8 cellular contexts compared by ENCODE assay signal in the genomic region with DNA sequence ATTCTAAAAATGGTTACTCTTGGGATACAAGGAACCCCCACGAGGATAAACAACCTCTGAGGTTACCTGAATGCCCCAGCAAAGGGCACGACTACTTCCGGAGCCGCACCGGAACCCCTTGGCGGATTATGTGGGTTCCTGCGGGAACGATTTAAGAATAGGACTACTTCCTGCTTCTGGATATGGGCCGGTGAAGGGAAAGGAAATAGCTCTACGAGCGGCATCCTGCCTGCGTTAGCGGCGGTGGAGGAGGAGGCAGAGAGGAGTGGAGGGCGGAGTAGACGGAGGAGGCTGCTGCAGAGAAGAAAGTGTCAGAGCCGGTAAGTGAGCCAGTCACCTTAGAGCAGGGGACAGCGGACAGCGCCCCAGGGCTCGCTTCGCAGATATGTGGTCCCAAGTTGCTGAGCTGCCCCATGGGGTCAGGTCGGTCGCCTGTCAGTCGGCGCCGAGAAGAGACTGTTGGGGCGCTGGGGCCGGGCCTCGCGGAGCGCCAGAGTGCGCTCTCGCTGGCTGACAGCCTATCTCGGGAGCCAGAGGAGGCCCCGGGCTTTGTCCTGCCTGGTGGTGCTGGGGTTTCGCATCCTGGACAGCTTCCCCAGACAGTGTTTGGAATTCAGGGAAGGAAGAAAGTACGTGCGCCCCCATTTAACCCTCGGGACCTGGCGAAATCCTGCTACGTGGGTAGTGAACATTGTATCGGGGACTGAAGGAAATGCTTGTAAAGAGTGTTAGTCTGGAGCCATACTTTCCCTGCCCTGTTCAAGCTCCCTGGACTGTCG. TPM values are rescaled to one million over a fixed set of nuclear protein-coding genes. Genes with fewer than 3 reads are reported as not detected.
A peak's percentile ranks its signal among the peaks of the same experiment; 100 is the strongest.
DNase-seq lines count a peak whose midpoint lies in the region; ATAC-seq and TF ChIP-seq lines count a peak whose summit lies in the region.

A gene with protein sequence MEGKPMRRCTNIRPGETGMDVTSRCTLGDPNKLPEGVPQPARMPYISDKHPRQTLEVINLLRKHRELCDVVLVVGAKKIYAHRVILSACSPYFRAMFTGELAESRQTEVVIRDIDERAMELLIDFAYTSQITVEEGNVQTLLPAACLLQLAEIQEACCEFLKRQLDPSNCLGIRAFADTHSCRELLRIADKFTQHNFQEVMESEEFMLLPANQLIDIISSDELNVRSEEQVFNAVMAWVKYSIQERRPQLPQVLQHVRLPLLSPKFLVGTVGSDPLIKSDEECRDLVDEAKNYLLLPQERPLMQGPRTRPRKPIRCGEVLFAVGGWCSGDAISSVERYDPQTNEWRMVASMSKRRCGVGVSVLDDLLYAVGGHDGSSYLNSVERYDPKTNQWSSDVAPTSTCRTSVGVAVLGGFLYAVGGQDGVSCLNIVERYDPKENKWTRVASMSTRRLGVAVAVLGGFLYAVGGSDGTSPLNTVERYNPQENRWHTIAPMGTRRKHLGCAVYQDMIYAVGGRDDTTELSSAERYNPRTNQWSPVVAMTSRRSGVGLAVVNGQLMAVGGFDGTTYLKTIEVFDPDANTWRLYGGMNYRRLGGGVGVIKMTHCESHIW (plus strand): TSS at position 223 of the 779 bp plus-strand sequence. CDS start 1,063 bp downstream, outside the sequence.

- H3K27me3 Mint-ChIP-seq in IgD-negative memory B cell = peaks cover 6% of the 10 kb centered on the region

- H3K4me1 Mint-ChIP-seq in IgD-negative memory B cell = peaks cover 13 to 22% (median 13%) of the 10 kb centered on the region in 3 donors

- H3K36me3 Mint-ChIP-seq in IgD-negative memory B cell = peaks cover 8% of the 10 kb centered on the region

- DNase-seq in DMS153 (lab: John Stamatoyannopoulos, UW) (peak; percentile 91), OCI-M2 (lab: John Stamatoyannopoulos, UW; ENCODE audit: unreplicated experiment) (peak; percentile 34), activated T-cell treated with anti-CD3 and anti-CD28 coated beads for 4 hours (peak; percentile 79), epithelial cell of proximal tubule (ENCODE audit: low read depth) (peak; percentile 75), mucosa of gallbladder (ENCODE audit: low spot score) (peak; percentile 83)
- DNase-seq in stimulated activated CD8-positive, alpha-beta memory T cell treated with anti-CD3 and anti-CD28 coated beads, Interleukin-4, amount 100 ng/mL, for 4 hours (ENCODE audit: low read depth in 2 of 2, low spot score in 1 of 2) = peak; percentile 51 to 69

- H3K9me3 Mint-ChIP-seq in IgD-negative memory B cell = peaks cover 0 to 2% (median 0%) of the 10 kb centered on the region in 3 donors

- H3K4me3 Mint-ChIP-seq in IgD-negative memory B cell = peak within 1 kb of the TSS; percentile 90 to 99 (median 97)

- no peak for TF ChIP-seq CTCF in epithelial cell of proximal tubule (conservative IDR thresholded peaks at IDR 0.05; ENCODE audit: low read depth, low read length)

- H3K27ac Mint-ChIP-seq in IgD-negative memory B cell = peak within 1 kb of the TSS; percentile 66 to 97 (median 93)

- peak within 1 kb of the TSS; percentile 65 for H3K4me3 ChIP-seq in epithelial cell of proximal tubule (ENCODE audit: low read depth, low read length)

- ATAC-seq in GM21529 (IDR thresholded peaks at IDR 0.05; ENCODE audit: unreplicated experiment) = peak; percentile 94

RNA-seq across cellular contexts. Expression of the gene that starts here (rescaled TPM):
- polyA plus RNA-seq in IgD-negative memory B cell = 13.0 TPM
- total RNA-seq in epithelial cell of proximal tubule = 6.7 and 8.2 TPM in 2 replicates
- 19.6 TPM for total RNA-seq in mucosa of gallbladder

Comparison
In these comparisons a context has a peak if more than half of its experiments do, and no peak if none do; other contexts are left out.
1. Peak in every context shown above with its lines: DNase-seq, ATAC-seq and H3K4me3 ChIP-seq.
2. DNase-seq: peak in every context shown above with its lines; median percentile 91 in DMS153; 83 in mucosa of gallbladder; 79 in activated T-cell treated with anti-CD3 and anti-CD28 coated beads for 4 hours; 75 in epithelial cell of proximal tubule; 60 in stimulated activated CD8-positive, alpha-beta memory T cell treated with anti-CD3 and anti-CD28 coated beads, Interleukin-4, amount 100 ng/mL, for 4 hours; 34 in OCI-M2.